ENCODE assay signal across 9 cellular contexts in the genomic region with DNA sequence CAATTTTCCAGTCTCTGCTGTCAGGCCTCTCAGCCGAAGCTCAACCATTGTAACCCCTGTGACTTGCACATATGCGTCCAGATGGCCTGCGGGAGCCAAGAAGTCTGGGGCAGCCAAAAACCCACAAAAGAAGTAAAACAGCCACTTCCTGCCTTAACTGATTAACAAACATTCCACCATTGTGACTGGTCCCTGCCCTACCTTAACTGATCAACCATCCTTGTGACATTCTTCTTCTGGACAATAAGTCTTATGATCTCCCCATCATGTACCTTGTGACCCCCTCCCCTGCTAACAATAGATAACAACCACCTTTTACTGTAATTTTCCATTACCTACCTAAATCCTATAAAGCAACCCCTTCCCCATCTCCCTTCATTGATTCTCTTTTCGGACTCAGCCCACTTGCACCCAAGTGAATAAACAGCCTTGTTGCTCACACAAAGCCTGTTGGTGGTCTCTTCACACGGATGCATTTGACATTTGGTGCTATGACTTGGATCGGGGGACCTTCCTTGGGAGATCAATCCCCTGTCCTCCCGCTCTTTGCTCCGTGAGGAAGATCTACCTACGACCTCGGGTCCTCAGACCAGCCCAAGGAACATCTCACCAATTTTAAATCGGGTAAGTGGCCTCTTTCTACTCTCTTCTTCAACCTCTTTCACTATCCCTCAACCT. TPM values are rescaled to one million over a fixed set of nuclear protein-coding genes. Genes with fewer than 3 reads are reported as not detected.
DNase-seq lines count a peak whose midpoint lies in the region; ATAC-seq and TF ChIP-seq lines count a peak whose summit lies in the region.
"Had no signal": no experiment of that assay in that cellular context is flagged by ENCODE, and none has a peak within 500 bp of the region (broad histone marks: within the 10 kb centered on the region; RNA-seq: fewer than 3 reads in every experiment).

No MANE protein-coding gene starts in this region.

- no peaks in the 10 kb centered on the region for H3K9me3 Mint-ChIP-seq in naive B cell

- H3K36me3 ChIP-seq in KOPT-K1 (ENCODE audit: insufficient read depth, low read length) (peaks cover 14% of the 10 kb centered on the region; the same call in 1 of the 2 replicates), transverse colon (no peaks in the 10 kb centered on the region)
- H3K36me3 ChIP-seq: neutrophil had no signal

- intact Hi-C loops in transverse colon (cut with DNase I; ENCODE audit: low total_unique reads): no loop called here

- H3K27me3 Mint-ChIP-seq in naive B cell: no peaks in the 10 kb centered on the region

- no peak overlapping the region for H3K4me3 ChIP-seq in transverse colon

- H3K9me3 ChIP-seq in KOPT-K1 (ENCODE audit: insufficient read depth, low read length, poor library complexity, severe bottlenecking) (no peaks in the 10 kb centered on the region), transverse colon (no peaks in the 10 kb centered on the region)
- H3K9me3 ChIP-seq: neutrophil had no signal

- no peak for TF ChIP-seq EP300 in transverse colon (IDR thresholded peaks at IDR 0.05; ENCODE audit: low read depth)

- peaks cover 20 to 51% (median 36%) of the 10 kb centered on the region in 3 donors for H3K4me1 Mint-ChIP-seq in naive B cell

- H3K27ac ChIP-seq in KOPT-K1 (ENCODE audit: low read depth, low read length, poor library complexity, severe bottlenecking) (peak overlapping the region; percentile 75), transverse colon (peak overlapping the region in 1 of 4 donors; percentile 92)
- H3K27ac ChIP-seq: neutrophil had no signal

- H3K4me1 ChIP-seq in transverse colon: peaks cover 10 to 34% (median 21%) of the 10 kb centered on the region in 4 donors

- TF ChIP-seq CTCF in transverse colon (IDR thresholded peaks at IDR 0.05): no peak

- H3K27me3 ChIP-seq in transverse colon: no peaks in the 10 kb centered on the region
- H3K27me3 ChIP-seq: neutrophil had no signal

- in situ Hi-C loops in transverse colon (cut with MboI; ENCODE audit: low pct_ligation_motif_present in 1 of 4, low pct_unique_long_range_greater_than_20kb in 1 of 4, low sequenced_read_pairs in 3 of 4): no loop called here

- ATAC-seq in naive B cell (ENCODE audit: low read depth in 2 of 2) (no peak), esophagus mucosa (no peak), HG02759 (IDR thresholded peaks at IDR 0.05; ENCODE audit: unreplicated experiment) (no peak)

- TF ChIP-seq POLR2A in transverse colon (IDR thresholded peaks at IDR 0.05): no peak

- peak overlapping the region in 3 of 6 donors; percentile 6 to 90 (median 35) for H3K27ac Mint-ChIP-seq in naive B cell

- peak overlapping the region in 7 of 8 donors; percentile 29 to 98 (median 68) for H3K4me3 Mint-ChIP-seq in naive B cell

- 79% methylated on average over 9 to 11 of the region's 11 CpGs for WGBS in transverse colon (ENCODE audit: low coverage in 1 of 2), 2 donors

- DNase-seq in DMS 273 (lab: John Stamatoyannopoulos, UW; ENCODE audit: unreplicated experiment) (peak; percentile 71), amniotic epithelial cell (ENCODE audit: low read depth) (peak; percentile 62), naive B cell (no peak), NCI-H2081 (lab: John Stamatoyannopoulos, UW) (no peak), transverse colon (no peak)

- no peaks in the 10 kb centered on the region for H3K36me3 Mint-ChIP-seq in naive B cell

RNA-seq across cellular contexts. Expression of a gene that starts 1.3 kb away (rescaled TPM):
- polyA plus RNA-seq in naive B cell (ENCODE audit: low read depth in 6 of 6): 100 to 1,000 TPM; 138 to 164 (median 149) TPM
- total RNA-seq in esophagus mucosa: 145 TPM
- 100 to 1,000 TPM in 2 of 4 donors, 10 to 100 TPM in 1, 1 to 10 TPM in 1; 6.0 to 123 (median 68.4) TPM for total RNA-seq in transverse colon

RNA-seq across cellular contexts. Expression of a gene that starts 17.3 kb away (rescaled TPM):
- polyA plus RNA-seq in naive B cell (ENCODE audit: low read depth in 6 of 6): not detected
- total RNA-seq in esophagus mucosa (not detected), transverse colon (not detected)

RNA-seq across cellular contexts. Expression of a gene that starts 57.9 kb away (rescaled TPM):
- under 1 TPM in 1 of 6 donors, not detected in 5; 0.38 TPM for polyA plus RNA-seq in naive B cell (ENCODE audit: low read depth in 6 of 6)
- total RNA-seq in esophagus mucosa (2.3 TPM), transverse colon (1 to 10 TPM; 1.2 to 8.6 (median 5.1) TPM)

RNA-seq across cellular contexts. Expression of a gene that starts 58.5 kb away (rescaled TPM):
- 10 to 100 TPM; 46.7 to 90.6 (median 59.9) TPM for polyA plus RNA-seq in naive B cell (ENCODE audit: low read depth in 6 of 6)
- total RNA-seq in esophagus mucosa: 27.0 TPM
- 10 to 100 TPM in 3 of 4 donors, 1 to 10 TPM in 1; 4.9 to 28.9 (median 14.5) TPM for total RNA-seq in transverse colon

Comparison
In these comparisons a context has a peak if more than half of its experiments do, and no peak if none do; other contexts are left out.
1. DNase-seq: peak in DMS 273 (single experiment) and amniotic epithelial cell (single experiment); none in naive B cell (single experiment), NCI-H2081 (0 of 2) and transverse colon (single experiment).